In genomic region chr21:37220433-37220980, GRCh38 we compare ENCODE assay signal across 8 cellular contexts. TPM values are rescaled to one million over a fixed set of nuclear protein-coding genes. Genes with fewer than 3 reads are reported as not detected.
A peak's percentile ranks its signal among the peaks of the same experiment; 100 is the strongest.
DNase-seq lines count a peak whose midpoint lies in the region; ATAC-seq, FAIRE-seq and TF ChIP-seq lines count a peak whose summit lies in the region.

No MANE protein-coding gene starts in this region.

- H3K36me3 ChIP-seq in left lung, result peaks cover 0 to 26% of the 10 kb centered on the region in 2 donors

- ATAC-seq in GM21515 (IDR thresholded peaks at IDR 0.05; ENCODE audit: unreplicated experiment) (peak; percentile 41), T-helper 17 cell (peak; percentile 39), left lung (peak; percentile 67)

- peak overlapping the region; percentile 53; the same call in 1 of the 2 replicates for H3K4me3 ChIP-seq in GM08714 (ENCODE audit: low read length)
- H3K4me3 ChIP-seq in left lung, result peak overlapping the region; percentile 67 to 68

- peak overlapping the region; percentile 75 for H3K27ac Mint-ChIP-seq in T-helper 17 cell

- no peaks in the 10 kb centered on the region for H3K27me3 Mint-ChIP-seq in T-helper 17 cell

- H3K36me3 Mint-ChIP-seq in T-helper 17 cell (ENCODE audit: low read depth), result no peaks in the 10 kb centered on the region

- H3K4me3 Mint-ChIP-seq in T-helper 17 cell, result peak overlapping the region; percentile 84

- intact Hi-C loops in left lung (cut with DNase I), result no loop called here

- no peaks in the 10 kb centered on the region for H3K27me3 ChIP-seq in left lung

- peaks cover 0 to 24% of the 10 kb centered on the region in 2 donors for H3K4me1 ChIP-seq in left lung

- no peak for TF ChIP-seq CTCF in left lung (IDR thresholded peaks at IDR 0.05)

- H3K9me3 ChIP-seq in T-helper 17 cell (ENCODE audit: control insufficient read depth, low read length, poor library complexity, severe bottlenecking) (no peaks in the 10 kb centered on the region), left lung (no peaks in the 10 kb centered on the region)

- peaks cover 22% of the 10 kb centered on the region for H3K4me1 Mint-ChIP-seq in T-helper 17 cell

- no peak for FAIRE-seq in HTR-8/SVneo (lab: Jason Lieb, UNC)

- H3K27ac ChIP-seq in left lung, result peak overlapping the region; percentile 68 to 85

- DNase-seq in HTR-8/SVneo (ENCODE audit: insufficient read length, low spot score) (peak; percentile 44), T-helper 17 cell (peak in 2 of 3 donors; percentile 20 to 37), cerebellar cortex (ENCODE audit: low spot score) (peak; percentile 63), left lung (no peak), NCI-H2081 treated with DMSO at 0.1 percent for 48 hours (lab: John Stamatoyannopoulos, UW) (no peak)
- DNase-seq in stimulated activated CD8-positive, alpha-beta memory T cell treated with anti-CD3 and anti-CD28 coated beads, Interleukin-4, amount 100 ng/mL, for 48 hours, result peak; percentile 52

RNA-seq across cellular contexts. Expression of gene VPS26C, which starts 46.6 kb away (rescaled TPM):
- total RNA-seq in T-helper 17 cell, result 10 to 100 TPM; 42.9 to 45.8 TPM
- total RNA-seq in left lung, result 10 to 100 TPM; 46.0 to 66.2 TPM

Comparison
In these comparisons a context has a peak if more than half of its experiments do, and no peak if none do; other contexts are left out.
1. DNase-seq: peak in HTR-8/SVneo (single experiment), T-helper 17 cell (2 of 3), cerebellar cortex (single experiment) and stimulated activated CD8-positive, alpha-beta memory T cell treated with anti-CD3 and anti-CD28 coated beads, Interleukin-4, amount 100 ng/mL, for 48 hours (single experiment); none in left lung (0 of 2) and NCI-H2081 treated with DMSO at 0.1 percent for 48 hours (single experiment).
2. Peak in every context shown above with its lines, with median percentiles within 50 percentile points of each other: ATAC-seq.